1 cellular context compared by ENCODE assay signal in genomic region chr14:68663385-68664076, GRCh38.
TF ChIP-seq lines count a peak whose summit lies in the region.

No MANE protein-coding gene starts in this region.

TF ChIP-seq in GM12878, 131 proteins besides CTCF, POLR2A, EP300 and RAD21 (continued from another document and continues in another):
- TF ChIP-seq PKNOX1 (IDR thresholded peaks at IDR 0.05) (peak; percentile 46; the same call in 1 of the 2 replicates), SKIL (IDR thresholded peaks at IDR 0.05; ENCODE audit: low read depth, poor library complexity, severe bottlenecking) (peak; percentile 100), CBX3 (IDR thresholded peaks at IDR 0.05; ENCODE audit: borderline replicate concordance, low read depth) (no peak), ZZZ3 (IDR thresholded peaks at IDR 0.05; ENCODE audit: control insufficient read depth, insufficient read length, low read depth) (no peak), RAD51 (IDR thresholded peaks at IDR 0.05) (0 out of 2 replicates have a peak, but pooled peaks have one; percentile 5), RUNX3 (IDR thresholded peaks at IDR 0.05; ENCODE audit: low read length) (peak; percentile 99), NR2C2 (IDR thresholded peaks at IDR 0.05; ENCODE audit: borderline replicate concordance, control insufficient read depth, insufficient read length, low read depth) (no peak), ZNF217 (IDR thresholded peaks at IDR 0.05) (peak; percentile 96), TBL1XR1 (IDR thresholded peaks at IDR 0.05; ENCODE audit: low read depth, low read length) (peak; percentile 92), SIN3A (IDR thresholded peaks at IDR 0.05; ENCODE audit: low read depth, low read length) (no peak), BHLHE40 (IDR thresholded peaks at IDR 0.05; ENCODE audit: borderline replicate concordance in 1 of 2, low read depth in 2 of 2, low read length in 1 of 2) (peak; percentile 88 to 91), TAF1 (IDR thresholded peaks at IDR 0.05; ENCODE audit: borderline replicate concordance, low read depth, low read length) (no peak), POU2F2 (IDR thresholded peaks at IDR 0.05; ENCODE audit: borderline replicate concordance, low read depth, low read length) (peak; percentile 92), SPI1 (IDR thresholded peaks at IDR 0.05; ENCODE audit: borderline replicate concordance, insufficient read depth, low read depth, low read length) (no peak), CHD2 (IDR thresholded peaks at IDR 0.05; ENCODE audit: borderline replicate concordance, low read depth, low read length) (peak; percentile 71), IKZF2 (IDR thresholded peaks at IDR 0.05) (peak; percentile 97 to 98), KDM1A (IDR thresholded peaks at IDR 0.05; ENCODE audit: borderline replicate concordance) (no peak), FOXM1 (IDR thresholded peaks at IDR 0.05; ENCODE audit: low read depth, low read length) (peak; percentile 98), SMAD5 (IDR thresholded peaks at IDR 0.05; ENCODE audit: low read depth) (no peak), NFIC (IDR thresholded peaks at IDR 0.05; ENCODE audit: low read depth, low read length) (peak; percentile 99), MEF2B (IDR thresholded peaks at IDR 0.05; ENCODE audit: partially characterized antibody, poor library complexity, severe bottlenecking) (peak; percentile 82), EGR1 (IDR thresholded peaks at IDR 0.05; ENCODE audit: borderline replicate concordance in 1 of 2, low read depth in 2 of 2, low read length in 2 of 2) (peak in 1 of 2 experiments; percentile 95; a peak in 2 of 3 replicates), CHD4 (IDR thresholded peaks at IDR 0.05) (no peak), PAX8 (IDR thresholded peaks at IDR 0.05) (no peak), FOS (IDR thresholded peaks at IDR 0.05; ENCODE audit: borderline replicate concordance, extremely low read depth, insufficient read length) (no peak), SREBF1 (IDR thresholded peaks at IDR 0.05; ENCODE audit: low read length) (no peak), EED (IDR thresholded peaks at IDR 0.05; ENCODE audit: low read depth) (peak; percentile 96), CEBPB (IDR thresholded peaks at IDR 0.05; ENCODE audit: borderline replicate concordance in 1 of 2, low read depth in 2 of 2, low read length in 2 of 2) (peak in 1 of 2 experiments; percentile 94; a peak in 2 of 4 replicates), MTA3 (IDR thresholded peaks at IDR 0.05; ENCODE audit: borderline replicate concordance, low read length) (peak; percentile 87), HCFC1 (IDR thresholded peaks at IDR 0.05; ENCODE audit: low read length) (no peak), SMC3 (IDR thresholded peaks at IDR 0.05; ENCODE audit: borderline replicate concordance, low read length) (peak; percentile 33; the same call in 1 of the 2 replicates), POLR2AphosphoS5 (IDR thresholded peaks at IDR 0.05; ENCODE audit: low read length) (no peak), TCF7 (IDR thresholded peaks at IDR 0.05; ENCODE audit: borderline replicate concordance) (peak; percentile 82; the same call in 1 of the 2 replicates), SUPT20H (IDR thresholded peaks at IDR 0.05; ENCODE audit: borderline replicate concordance, control insufficient read depth, low read depth, low read length) (no peak), CEBPZ (IDR thresholded peaks at IDR 0.05; ENCODE audit: low read depth, low read length) (no peak), TARDBP (IDR thresholded peaks at IDR 0.05; ENCODE audit: borderline replicate concordance) (peak; percentile 82; the same call in 1 of the 2 replicates)
- TF ChIP-seq, protein P1, sequence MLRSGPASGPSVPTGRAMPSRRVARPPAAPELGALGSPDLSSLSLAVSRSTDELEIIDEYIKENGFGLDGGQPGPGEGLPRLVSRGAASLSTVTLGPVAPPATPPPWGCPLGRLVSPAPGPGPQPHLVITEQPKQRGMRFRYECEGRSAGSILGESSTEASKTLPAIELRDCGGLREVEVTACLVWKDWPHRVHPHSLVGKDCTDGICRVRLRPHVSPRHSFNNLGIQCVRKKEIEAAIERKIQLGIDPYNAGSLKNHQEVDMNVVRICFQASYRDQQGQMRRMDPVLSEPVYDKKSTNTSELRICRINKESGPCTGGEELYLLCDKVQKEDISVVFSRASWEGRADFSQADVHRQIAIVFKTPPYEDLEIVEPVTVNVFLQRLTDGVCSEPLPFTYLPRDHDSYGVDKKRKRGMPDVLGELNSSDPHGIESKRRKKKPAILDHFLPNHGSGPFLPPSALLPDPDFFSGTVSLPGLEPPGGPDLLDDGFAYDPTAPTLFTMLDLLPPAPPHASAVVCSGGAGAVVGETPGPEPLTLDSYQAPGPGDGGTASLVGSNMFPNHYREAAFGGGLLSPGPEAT (IDR thresholded peaks at IDR 0.05; ENCODE audit: low read depth) = peak; percentile 90
- TF ChIP-seq, protein P2, sequence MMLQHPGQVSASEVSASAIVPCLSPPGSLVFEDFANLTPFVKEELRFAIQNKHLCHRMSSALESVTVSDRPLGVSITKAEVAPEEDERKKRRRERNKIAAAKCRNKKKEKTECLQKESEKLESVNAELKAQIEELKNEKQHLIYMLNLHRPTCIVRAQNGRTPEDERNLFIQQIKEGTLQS (IDR thresholded peaks at IDR 0.05; ENCODE audit: borderline replicate concordance, extremely low read depth, low read depth, low read length) = no peak
- TF ChIP-seq, protein P3, sequence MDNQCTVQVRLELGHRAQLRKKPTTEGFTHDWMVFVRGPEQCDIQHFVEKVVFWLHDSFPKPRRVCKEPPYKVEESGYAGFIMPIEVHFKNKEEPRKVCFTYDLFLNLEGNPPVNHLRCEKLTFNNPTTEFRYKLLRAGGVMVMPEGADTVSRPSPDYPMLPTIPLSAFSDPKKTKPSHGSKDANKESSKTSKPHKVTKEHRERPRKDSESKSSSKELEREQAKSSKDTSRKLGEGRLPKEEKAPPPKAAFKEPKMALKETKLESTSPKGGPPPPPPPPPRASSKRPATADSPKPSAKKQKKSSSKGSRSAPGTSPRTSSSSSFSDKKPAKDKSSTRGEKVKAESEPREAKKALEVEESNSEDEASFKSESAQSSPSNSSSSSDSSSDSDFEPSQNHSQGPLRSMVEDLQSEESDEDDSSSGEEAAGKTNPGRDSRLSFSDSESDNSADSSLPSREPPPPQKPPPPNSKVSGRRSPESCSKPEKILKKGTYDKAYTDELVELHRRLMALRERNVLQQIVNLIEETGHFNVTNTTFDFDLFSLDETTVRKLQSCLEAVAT (IDR thresholded peaks at IDR 0.05) = peak; percentile 71
- TF ChIP-seq, protein P4, sequence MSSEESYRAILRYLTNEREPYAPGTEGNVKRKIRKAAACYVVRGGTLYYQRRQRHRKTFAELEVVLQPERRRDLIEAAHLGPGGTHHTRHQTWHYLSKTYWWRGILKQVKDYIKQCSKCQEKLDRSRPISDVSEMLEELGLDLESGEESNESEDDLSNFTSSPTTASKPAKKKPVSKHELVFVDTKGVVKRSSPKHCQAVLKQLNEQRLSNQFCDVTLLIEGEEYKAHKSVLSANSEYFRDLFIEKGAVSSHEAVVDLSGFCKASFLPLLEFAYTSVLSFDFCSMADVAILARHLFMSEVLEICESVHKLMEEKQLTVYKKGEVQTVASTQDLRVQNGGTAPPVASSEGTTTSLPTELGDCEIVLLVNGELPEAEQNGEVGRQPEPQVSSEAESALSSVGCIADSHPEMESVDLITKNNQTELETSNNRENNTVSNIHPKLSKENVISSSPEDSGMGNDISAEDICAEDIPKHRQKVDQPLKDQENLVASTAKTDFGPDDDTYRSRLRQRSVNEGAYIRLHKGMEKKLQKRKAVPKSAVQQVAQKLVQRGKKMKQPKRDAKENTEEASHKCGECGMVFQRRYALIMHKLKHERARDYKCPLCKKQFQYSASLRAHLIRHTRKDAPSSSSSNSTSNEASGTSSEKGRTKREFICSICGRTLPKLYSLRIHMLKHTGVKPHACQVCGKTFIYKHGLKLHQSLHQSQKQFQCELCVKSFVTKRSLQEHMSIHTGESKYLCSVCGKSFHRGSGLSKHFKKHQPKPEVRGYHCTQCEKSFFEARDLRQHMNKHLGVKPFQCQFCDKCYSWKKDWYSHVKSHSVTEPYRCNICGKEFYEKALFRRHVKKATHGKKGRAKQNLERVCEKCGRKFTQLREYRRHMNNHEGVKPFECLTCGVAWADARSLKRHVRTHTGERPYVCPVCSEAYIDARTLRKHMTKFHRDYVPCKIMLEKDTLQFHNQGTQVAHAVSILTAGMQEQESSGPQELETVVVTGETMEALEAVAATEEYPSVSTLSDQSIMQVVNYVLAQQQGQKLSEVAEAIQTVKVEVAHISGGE (CRISPR knock-in tag; IDR thresholded peaks at IDR 0.05) = no peak
- TF ChIP-seq, protein P5, sequence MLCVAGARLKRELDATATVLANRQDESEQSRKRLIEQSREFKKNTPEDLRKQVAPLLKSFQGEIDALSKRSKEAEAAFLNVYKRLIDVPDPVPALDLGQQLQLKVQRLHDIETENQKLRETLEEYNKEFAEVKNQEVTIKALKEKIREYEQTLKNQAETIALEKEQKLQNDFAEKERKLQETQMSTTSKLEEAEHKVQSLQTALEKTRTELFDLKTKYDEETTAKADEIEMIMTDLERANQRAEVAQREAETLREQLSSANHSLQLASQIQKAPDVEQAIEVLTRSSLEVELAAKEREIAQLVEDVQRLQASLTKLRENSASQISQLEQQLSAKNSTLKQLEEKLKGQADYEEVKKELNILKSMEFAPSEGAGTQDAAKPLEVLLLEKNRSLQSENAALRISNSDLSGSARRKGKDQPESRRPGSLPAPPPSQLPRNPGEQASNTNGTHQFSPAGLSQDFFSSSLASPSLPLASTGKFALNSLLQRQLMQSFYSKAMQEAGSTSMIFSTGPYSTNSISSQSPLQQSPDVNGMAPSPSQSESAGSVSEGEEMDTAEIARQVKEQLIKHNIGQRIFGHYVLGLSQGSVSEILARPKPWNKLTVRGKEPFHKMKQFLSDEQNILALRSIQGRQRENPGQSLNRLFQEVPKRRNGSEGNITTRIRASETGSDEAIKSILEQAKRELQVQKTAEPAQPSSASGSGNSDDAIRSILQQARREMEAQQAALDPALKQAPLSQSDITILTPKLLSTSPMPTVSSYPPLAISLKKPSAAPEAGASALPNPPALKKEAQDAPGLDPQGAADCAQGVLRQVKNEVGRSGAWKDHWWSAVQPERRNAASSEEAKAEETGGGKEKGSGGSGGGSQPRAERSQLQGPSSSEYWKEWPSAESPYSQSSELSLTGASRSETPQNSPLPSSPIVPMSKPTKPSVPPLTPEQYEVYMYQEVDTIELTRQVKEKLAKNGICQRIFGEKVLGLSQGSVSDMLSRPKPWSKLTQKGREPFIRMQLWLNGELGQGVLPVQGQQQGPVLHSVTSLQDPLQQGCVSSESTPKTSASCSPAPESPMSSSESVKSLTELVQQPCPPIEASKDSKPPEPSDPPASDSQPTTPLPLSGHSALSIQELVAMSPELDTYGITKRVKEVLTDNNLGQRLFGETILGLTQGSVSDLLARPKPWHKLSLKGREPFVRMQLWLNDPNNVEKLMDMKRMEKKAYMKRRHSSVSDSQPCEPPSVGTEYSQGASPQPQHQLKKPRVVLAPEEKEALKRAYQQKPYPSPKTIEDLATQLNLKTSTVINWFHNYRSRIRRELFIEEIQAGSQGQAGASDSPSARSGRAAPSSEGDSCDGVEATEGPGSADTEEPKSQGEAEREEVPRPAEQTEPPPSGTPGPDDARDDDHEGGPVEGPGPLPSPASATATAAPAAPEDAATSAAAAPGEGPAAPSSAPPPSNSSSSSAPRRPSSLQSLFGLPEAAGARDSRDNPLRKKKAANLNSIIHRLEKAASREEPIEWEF (IDR thresholded peaks at IDR 0.05; ENCODE audit: insufficient replicate concordance, low read depth, low read length) = no peak
- TF ChIP-seq, protein P6, sequence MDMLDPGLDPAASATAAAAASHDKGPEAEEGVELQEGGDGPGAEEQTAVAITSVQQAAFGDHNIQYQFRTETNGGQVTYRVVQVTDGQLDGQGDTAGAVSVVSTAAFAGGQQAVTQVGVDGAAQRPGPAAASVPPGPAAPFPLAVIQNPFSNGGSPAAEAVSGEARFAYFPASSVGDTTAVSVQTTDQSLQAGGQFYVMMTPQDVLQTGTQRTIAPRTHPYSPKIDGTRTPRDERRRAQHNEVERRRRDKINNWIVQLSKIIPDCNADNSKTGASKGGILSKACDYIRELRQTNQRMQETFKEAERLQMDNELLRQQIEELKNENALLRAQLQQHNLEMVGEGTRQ (IDR thresholded peaks at IDR 0.05; ENCODE audit: borderline replicate concordance, low read depth, low read length) = no peak
